Comparison of ENCODE assay signal across 15 cellular contexts in genomic region chrX:123736333-123736921, GRCh38. TPM values are rescaled to one million over a fixed set of nuclear protein-coding genes. Genes with fewer than 3 reads are reported as not detected.
DNase-seq lines count a peak whose midpoint lies in the region; ATAC-seq, FAIRE-seq and TF ChIP-seq lines count a peak whose summit lies in the region.
"Had no signal": no experiment of that assay in that cellular context is flagged by ENCODE, and none has a peak within 500 bp of the region (broad histone marks: within the 10 kb centered on the region; RNA-seq: fewer than 3 reads in every experiment).

No MANE protein-coding gene starts in this region.

- H3K4me2 ChIP-seq in HepG2 (ENCODE audit: low read depth, low read length): peak overlapping the region; percentile 27; the same call in 1 of the 2 replicates

- no TSS peak for BruUV-seq in HepG2 (replicated peaks; lab: Mats Ljungman, UMichigan)

- no peaks in the 10 kb centered on the region for H4K20me1 ChIP-seq in HepG2 (ENCODE audit: insufficient read depth, low read length)

- TF ChIP-seq RAD21 in HepG2 (CRISPR knock-in tag; IDR thresholded peaks at IDR 0.05): no peak

- CTCF ChIA-PET in HepG2 (lab: Yijun Ruan, JAX; ENCODE audit: low intra/inter-chr PET ratio, low total read pairs): no interaction called here

- POLR2A ChIA-PET in HepG2 (lab: Yijun Ruan, JAX): no interaction called here

- FAIRE-seq in HepG2 (lab: Jason Lieb, UNC): peak; percentile 65
- FAIRE-seq: G401.6 had no signal

- no peak overlapping the region for H3K9ac ChIP-seq in HepG2 (ENCODE audit: insufficient read depth, low read depth, low read length)

- intact Hi-C loops in HepG2 (cut with micrococcal nuclease; ENCODE audit: unreplicated experiment) (no loop called here), right lobe of liver (cut with DNase I) (no loop called here)

- DNase-seq in HepG2 (ENCODE audit: low spot score): no peak
- no peak for DNase-seq in right lobe of liver
- DNase-seq in SJCRH30: peak; percentile 66 to 74
- peak; percentile 42 to 62 for DNase-seq in foreskin keratinocyte
- peak; percentile 21 for DNase-seq in stromal cell of bone marrow (ENCODE audit: low read depth)
- no peak for DNase-seq in NAMALWA (ENCODE audit: low spot score)
- no peak for DNase-seq in activated naive CD4-positive, alpha-beta T cell (lab: John Stamatoyannopoulos, UW)
- DNase-seq in DMS79 (lab: John Stamatoyannopoulos, UW): no peak
- DNase-seq: activated CD4-positive, alpha-beta T cell treated with anti-CD3 and anti-CD28 coated beads for 36 hours; left ventricle myocardium inferior; NCI-H187; stimulated activated CD4-positive, alpha-beta T cell treated with anti-CD3 and anti-CD28 coated beads, Interleukin-15, amount 100 ng/mL, for 24 hours; SW 1271 had no signal

- TF ChIP-seq POLR2A in HepG2 (IDR thresholded peaks at IDR 0.05; ENCODE audit: insufficient read depth in 1 of 2, low read depth in 2 of 2, low read length in 2 of 2) (no peak), right lobe of liver (IDR thresholded peaks at IDR 0.05) (no peak)

- H3K36me3 ChIP-seq in HepG2 (replicated peaks in 1 of 2; ENCODE audit: control insufficient read depth in 1 of 2, insufficient read depth in 2 of 2, low read length in 2 of 2): no peaks in the 10 kb centered on the region
- no peaks in the 10 kb centered on the region for H3K36me3 ChIP-seq in right lobe of liver
- H3K36me3 ChIP-seq in SJCRH30: peaks cover under 1% of the 10 kb centered on the region
- H3K36me3 ChIP-seq: left ventricle myocardium inferior had no signal

- H3K79me2 ChIP-seq in HepG2 (ENCODE audit: insufficient read depth, low read length): peaks cover 13% of the 10 kb centered on the region

- H3K4me1 ChIP-seq in HepG2 (ENCODE audit: insufficient read depth, low read length): peaks cover 49% of the 10 kb centered on the region
- peaks cover 0 to 3% (median 0%) of the 10 kb centered on the region in 4 donors for H3K4me1 ChIP-seq in right lobe of liver
- peaks cover 24% of the 10 kb centered on the region for H3K4me1 ChIP-seq in SJCRH30
- no peaks in the 10 kb centered on the region for H3K4me1 ChIP-seq in foreskin keratinocyte

- H3K9me3 ChIP-seq in HepG2 (ENCODE audit: low read length) (no peaks in the 10 kb centered on the region), right lobe of liver (no peaks in the 10 kb centered on the region), SJCRH30 (replicated peaks) (no peaks in the 10 kb centered on the region)
- H3K9me3 ChIP-seq: left ventricle myocardium inferior had no signal

- H3K27ac ChIP-seq in HepG2 (ENCODE audit: extremely low read length, insufficient read depth, low read length) (peak overlapping the region; percentile 49), right lobe of liver (no peak overlapping the region), SJCRH30 (peak overlapping the region; percentile 19), foreskin keratinocyte (no peak overlapping the region)
- H3K27ac ChIP-seq: left ventricle myocardium inferior had no signal

- H3K4me3 ChIP-seq in HepG2 (replicated peaks in 1 of 3; ENCODE audit: insufficient read depth in 1 of 3, low read depth in 2 of 3, low read length in 3 of 3): no peak overlapping the region
- no peak overlapping the region for H3K4me3 ChIP-seq in right lobe of liver
- H3K4me3 ChIP-seq in SJCRH30: no peak overlapping the region
- H3K4me3 ChIP-seq: left ventricle myocardium inferior had no signal

- no peak for TF ChIP-seq CTCF in HepG2 (CRISPR knock-in tag; IDR thresholded peaks at IDR 0.05)
- no peak for TF ChIP-seq CTCF in right lobe of liver (IDR thresholded peaks at IDR 0.05)
- no peak for TF ChIP-seq CTCF in foreskin keratinocyte (conservative IDR thresholded peaks at IDR 0.05)

- 17% methylated on average over 1 of the region's 2 CpGs for WGBS in HepG2 (ENCODE audit: low lambda C conversion rate)
- 21% methylated on average over 2 of the region's 2 CpGs for WGBS in right lobe of liver (ENCODE audit: insufficient coverage, low coverage, low lambda C conversion rate, missing lambda C conversion rate)

- in situ Hi-C loops in HepG2 (cut with HindIII; ENCODE audit: extremely low pct_ligation_motif_present, low pct_unique_long_range_greater_than_20kb): no loop called here

- no peak for TF ChIP-seq EP300 in HepG2 (IDR thresholded peaks at IDR 0.05; ENCODE audit: low read depth in 2 of 2, low read length in 2 of 2)
- TF ChIP-seq EP300 in HepG2 (CRISPR knock-in tag; IDR thresholded peaks at IDR 0.05; ENCODE audit: borderline replicate concordance): no peak

- ATAC-seq in HepG2 (peak; percentile 42), right lobe of liver (no peak), foreskin keratinocyte (peak; percentile 42)
- ATAC-seq: activated CD4-positive, alpha-beta T cell treated with anti-CD3 and anti-CD28 coated beads for 36 hours; activated T-helper 17 cell treated with anti-CD3 and anti-CD28 coated beads, Interleukin-2, amount 50 U/mL, for 72 hours had no signal

- H2AFZ ChIP-seq in HepG2 (ENCODE audit: low read length): no peak overlapping the region

- H3K27me3 ChIP-seq in HepG2 (ENCODE audit: control insufficient read depth in 1 of 2, insufficient read depth in 2 of 2, low read length in 2 of 2) (no peaks in the 10 kb centered on the region; a peak in 1 of 5 replicates), right lobe of liver (no peaks in the 10 kb centered on the region), SJCRH30 (no peaks in the 10 kb centered on the region), foreskin keratinocyte (no peaks in the 10 kb centered on the region)

TF ChIP-seq in HepG2, 621 proteins besides CTCF, POLR2A, EP300 and RAD21 (continues in another document):
- TF ChIP-seq ZNF296 (CRISPR knock-in tag; conservative IDR thresholded peaks at IDR 0.05) (no peak), THAP7 (CRISPR knock-in tag; IDR thresholded peaks at IDR 0.05) (no peak), ZBTB4 (CRISPR knock-in tag; IDR thresholded peaks at IDR 0.05; ENCODE audit: borderline replicate concordance) (no peak)

RNA-seq across cellular contexts. Expression of gene THOC2, which starts 3.6 kb away (rescaled TPM):
- total RNA-seq in HepG2 (2016; rRNA removed; fragmentation: Illumina TruSeq; extraction: Trizol) (87.1 and 132 TPM in 2 replicates), right lobe of liver (10 to 100 TPM; 24.0 to 39.8 (median 29.6) TPM), foreskin keratinocyte (48.8 and 49.0 TPM in 2 replicates)
- total RNA-seq in HepG2 (2016; cell fraction: cytosol; rRNA removed; fragmentation: Illumina TruSeq; extraction: Trizol; ENCODE audit: low read depth): 17.9 and 19.0 TPM in 2 replicates
- total RNA-seq in HepG2 (2016; cell fraction: insoluble cytoplasmic fraction; rRNA removed; fragmentation: Illumina TruSeq; extraction: Trizol): 89.4 and 121 TPM in 2 replicates
- total RNA-seq in HepG2 (2016; cell fraction: membrane; rRNA removed; fragmentation: Illumina TruSeq; extraction: Trizol): 19.6 and 23.7 TPM in 2 replicates
- total RNA-seq in HepG2 (2016; cell fraction: nucleus; rRNA removed; fragmentation: Illumina TruSeq; extraction: Trizol): 149 TPM in 2 replicates
- polyA plus RNA-seq in HepG2 (2011; rRNA removed) (79.6 and 101 TPM in 2 replicates), foreskin keratinocyte (24.4 and 29.6 TPM in 2 replicates)
- 22.1 and 35.2 TPM in 2 replicates for polyA plus RNA-seq in HepG2 (2011; cell fraction: cytosol; rRNA removed)
- polyA plus RNA-seq in HepG2 (2011; cell fraction: nucleus; rRNA removed): 135 and 163 TPM in 2 replicates
- polyA plus RNA-seq in HepG2 (2012): 50.9 and 69.8 TPM in 2 replicates
- polyA plus RNA-seq in HepG2 (2016; cell fraction: cytosol; fragmentation: Illumina TruSeq; extraction: Trizol; ENCODE audit: low read depth): 1.8 and 2.0 TPM in 2 replicates
- 88.5 and 93.2 TPM in 2 replicates for polyA plus RNA-seq in HepG2 (2016; cell fraction: insoluble cytoplasmic fraction; fragmentation: Illumina TruSeq; extraction: Trizol; ENCODE audit: low read depth)
- polyA plus RNA-seq in HepG2 (2016; cell fraction: membrane; fragmentation: Illumina TruSeq; extraction: Trizol; ENCODE audit: low read depth): 5.9 and 6.2 TPM in 2 replicates
- polyA plus RNA-seq in HepG2 (2016; cell fraction: nucleus; fragmentation: Illumina TruSeq; extraction: Trizol; ENCODE audit: insufficient read depth, low read depth): 129 and 143 TPM in 2 replicates
- 26.6 and 41.3 TPM in 2 replicates for polyA minus RNA-seq in HepG2 (2011; rRNA and poly(A)+ RNA removed; ENCODE audit: low replicate concordance)
- 30.9 and 32.4 TPM in 2 replicates for polyA minus RNA-seq in HepG2 (2011; cell fraction: cytosol; rRNA and poly(A)+ RNA removed)
- 381 and 407 TPM in 2 replicates for polyA minus RNA-seq in HepG2 (2011; cell fraction: nucleus; rRNA and poly(A)+ RNA removed)
- 141 and 195 TPM in 2 replicates for total RNA-seq in SJCRH30 (2014; rRNA removed; shearing (Covaris generic))

Comparison
In these comparisons a context has a peak if more than half of its experiments do, and no peak if none do; other contexts are left out.
1. ATAC-seq: peak in HepG2 (single experiment) and foreskin keratinocyte (single experiment); none in right lobe of liver (0 of 4).
2. H3K27ac ChIP-seq: peak in HepG2 (single experiment) and SJCRH30 (single experiment); none in right lobe of liver (0 of 3) and foreskin keratinocyte (single experiment).
3. DNase-seq: peak in SJCRH30 (2 of 2), foreskin keratinocyte (2 of 2) and stromal cell of bone marrow (single experiment); none in HepG2 (single experiment), right lobe of liver (0 of 3), NAMALWA (single experiment), activated naive CD4-positive, alpha-beta T cell (0 of 4) and DMS79 (single experiment).